ENCODE assay signal across 31 cellular contexts in genomic region chr9:28487561-28487960, GRCh38.
"Had no signal": no experiment of that assay in that cellular context is flagged by ENCODE, and none has a peak within 500 bp of the region (broad histone marks: within the 10 kb centered on the region; RNA-seq: fewer than 3 reads in every experiment).

No MANE protein-coding gene starts in this region.

- ATAC-seq: natural killer cell; psoas muscle; right cardiac atrium; sciatic nerve; stimulated activated memory B cell treated with anti-CD40 and anti-IgM and Interleukin-4, amounts not matched to agents 10 μg/mL and 1 μg/mL and 100 μg/mL, for 72 hours; stimulated activated naive CD8-positive, alpha-beta T cell treated with anti-CD3 and anti-CD28 coated beads, Interleukin-15, amount 100 ng/mL, for 72 hours; stimulated activated naive CD8-positive, alpha-beta T cell treated with anti-CD3 and anti-CD28 coated beads, Interleukin-15, Interleukin-2, amounts not matched to agents 100 U/mL and 50 U/mL, for 24 hours; upper lobe of right lung had no signal

- H3K4me1 ChIP-seq: neural progenitor cell, parathyroid adenoma, psoas muscle, spleen, suprapubic skin, testis, tibial artery, transverse colon, upper lobe of right lung, uterus had no signal

- H3K9me3 ChIP-seq: ovary, psoas muscle, suprapubic skin, testis, tibial artery, transverse colon, upper lobe of right lung, uterus had no signal

- H3K4me3 Mint-ChIP-seq: natural killer cell; nephron; neural progenitor cell; stimulated activated memory B cell treated with anti-CD40 and anti-IgM and Interleukin-4, amounts not matched to agents 10 μg/mL and 1 μg/mL and 100 μg/mL, for 72 hours; stimulated activated naive CD8-positive, alpha-beta T cell treated with anti-CD3 and anti-CD28 coated beads, Interleukin-15, amount 100 ng/mL, for 72 hours; type B pancreatic cell had no signal

- H3K27me3 ChIP-seq: neural progenitor cell, ovary, spleen, suprapubic skin, testis, tibial artery, transverse colon, upper lobe of right lung, uterus had no signal

- H3K27ac Mint-ChIP-seq: natural killer cell; nephron; neural progenitor cell; progenitor cell of endocrine pancreas; stimulated activated memory B cell treated with anti-CD40 and anti-IgM and Interleukin-4, amounts not matched to agents 10 μg/mL and 1 μg/mL and 100 μg/mL, for 72 hours; stimulated activated naive CD8-positive, alpha-beta T cell treated with anti-CD3 and anti-CD28 coated beads, Interleukin-15, amount 100 ng/mL, for 72 hours; type B pancreatic cell had no signal

- H3K27me3 Mint-ChIP-seq: progenitor cell of endocrine pancreas; stimulated activated memory B cell treated with anti-CD40 and anti-IgM and Interleukin-4, amounts not matched to agents 10 μg/mL and 1 μg/mL and 100 μg/mL, for 72 hours; stimulated activated naive CD8-positive, alpha-beta T cell treated with anti-CD3 and anti-CD28 coated beads, Interleukin-15, amount 100 ng/mL, for 72 hours; type B pancreatic cell had no signal

- H3K27ac ChIP-seq: neural progenitor cell, ovary, parathyroid adenoma, psoas muscle, skin epidermis, spleen, suprapubic skin, testis, tibial artery, transverse colon, upper lobe of right lung, uterus had no signal

- H3K9ac ChIP-seq: neural progenitor cell, parathyroid adenoma had no signal

- H3K9me3 Mint-ChIP-seq: nephron; neural progenitor cell; stimulated activated memory B cell treated with anti-CD40 and anti-IgM and Interleukin-4, amounts not matched to agents 10 μg/mL and 1 μg/mL and 100 μg/mL, for 72 hours; type B pancreatic cell had no signal

- H3K4me2 ChIP-seq: neural progenitor cell, smooth muscle cell had no signal

- DNase-seq: natural killer cell; occipital lobe; ovary; posterior cingulate gyrus; psoas muscle; right cardiac atrium; spleen; stimulated activated CD4-positive, alpha-beta T cell treated with anti-CD3 and anti-CD28 coated beads, Interleukin-12 subunit alpha, Interleukin-12 subunit beta, amount 100 ng/mL, for 4 hours; stimulated activated CD4-positive, alpha-beta T cell treated with anti-CD3 and anti-CD28 coated beads, Interleukin-1b, Interleukin-23, amount 100 ng/mL, for 48 hours; stimulated activated CD4-positive, alpha-beta T cell treated with anti-CD3 and anti-CD28 coated beads, Interleukin-4, amount 100 ng/mL, for 1 hour; stimulated activated CD4-positive, alpha-beta T cell treated with anti-CD3 and anti-CD28 coated beads, Interleukin-4, amount 100 ng/mL, for 4 hours; stimulated activated CD8-positive, alpha-beta memory T cell treated with anti-CD3 and anti-CD28 coated beads, Interleukin-4, amount 100 ng/mL, for 48 hours; stimulated activated naive CD4-positive, alpha-beta T cell; stimulated activated naive CD8-positive, alpha-beta T cell treated with anti-CD3 and anti-CD28 coated beads, Interleukin-15, amount 100 ng/mL, for 72 hours; stimulated activated naive CD8-positive, alpha-beta T cell treated with anti-CD3 and anti-CD28 coated beads, Interleukin-15, Interleukin-2, amounts not matched to agents 100 U/mL and 50 U/mL, for 24 hours; substantia nigra; testis; tibial artery; transverse colon; upper lobe of right lung; uterus had no signal

- H3K4me1 Mint-ChIP-seq: natural killer cell; nephron; neural progenitor cell; stimulated activated memory B cell treated with anti-CD40 and anti-IgM and Interleukin-4, amounts not matched to agents 10 μg/mL and 1 μg/mL and 100 μg/mL, for 72 hours; stimulated activated naive CD8-positive, alpha-beta T cell treated with anti-CD3 and anti-CD28 coated beads, Interleukin-15, amount 100 ng/mL, for 72 hours had no signal

- H3K36me3 Mint-ChIP-seq: natural killer cell; neural progenitor cell; stimulated activated memory B cell treated with anti-CD40 and anti-IgM and Interleukin-4, amounts not matched to agents 10 μg/mL and 1 μg/mL and 100 μg/mL, for 72 hours; type B pancreatic cell had no signal

- H3K4me3 ChIP-seq: neural progenitor cell, ovary, psoas muscle, skin epidermis, smooth muscle cell, spleen, suprapubic skin, testis, tibial artery, transverse colon, upper lobe of right lung, uterus had no signal

- H3K36me3 ChIP-seq: neural progenitor cell, ovary, spleen, suprapubic skin, tibial artery, transverse colon, upper lobe of right lung, uterus had no signal

- H3K79me2 ChIP-seq: parathyroid adenoma had no signal

- H2AFZ ChIP-seq: neural progenitor cell, parathyroid adenoma had no signal
